14 cellular contexts compared by ENCODE assay signal in genomic region chr14:29236848-29237247, GRCh38.
DNase-seq lines count a peak whose midpoint lies in the region; ATAC-seq, FAIRE-seq and TF ChIP-seq lines count a peak whose summit lies in the region.
"Had no signal": no experiment of that assay in that cellular context is flagged by ENCODE, and none has a peak within 500 bp of the region (broad histone marks: within the 10 kb centered on the region; RNA-seq: fewer than 3 reads in every experiment).

No MANE protein-coding gene starts in this region.

- no peaks in the 10 kb centered on the region for H4K20me1 ChIP-seq in keratinocyte (ENCODE audit: control insufficient read depth, extremely low read depth, insufficient read depth, low read length)
- H4K20me1 ChIP-seq: BLaER1 had no signal

- no peaks in the 10 kb centered on the region for H3K4me1 ChIP-seq in keratinocyte (ENCODE audit: control insufficient read depth, extremely low read depth, insufficient read depth, low read length)
- H3K4me1 ChIP-seq in mucosa of descending colon (ENCODE audit: low read depth): no peaks in the 10 kb centered on the region
- H3K4me1 ChIP-seq: adrenal gland, BLaER1 had no signal

- H3K79me2 ChIP-seq in keratinocyte (ENCODE audit: control insufficient read depth, insufficient read depth, low read length): no peaks in the 10 kb centered on the region

- no peak overlapping the region for H3K4me3 ChIP-seq in keratinocyte (ENCODE audit: control insufficient read depth in 2 of 3, extremely low read depth in 1 of 3, insufficient read depth in 2 of 3, low read depth in 1 of 3, low read length in 3 of 3)
- H3K4me3 ChIP-seq in mucosa of descending colon: no peak overlapping the region
- H3K4me3 ChIP-seq: adrenal gland, BLaER1, lung had no signal

- no peak for TF ChIP-seq CTCF in keratinocyte (optimal IDR thresholded peaks at IDR 0.05 in 1 of 3, IDR thresholded peaks at IDR 0.05 in 1 of 3, conservative IDR thresholded peaks at IDR 0.05 in 1 of 3; ENCODE audit: extremely low read depth in 1 of 3, insufficient read depth in 2 of 3, low read length in 3 of 3)
- no peak for TF ChIP-seq CTCF in mucosa of descending colon (IDR thresholded peaks at IDR 0.05)

- peak; percentile 23 for FAIRE-seq in keratinocyte (lab: Jason Lieb, UNC)

- dilution Hi-C loops in keratinocyte (cut with MboI; ENCODE audit: extremely low pct_ligation_motif_present, low sequenced_read_pairs): no loop called here

- intact Hi-C loops in mucosa of descending colon (cut with DNase I, micrococcal nuclease): no loop called here

- H3K9me1 ChIP-seq in keratinocyte (ENCODE audit: control insufficient read depth, extremely low read depth, insufficient read depth, low read length): no peaks in the 10 kb centered on the region

- H3K9me3 ChIP-seq in keratinocyte (ENCODE audit: control insufficient read depth, low read depth, low read length): no peaks in the 10 kb centered on the region
- H3K9me3 ChIP-seq in mucosa of descending colon: no peaks in the 10 kb centered on the region
- H3K9me3 ChIP-seq: adrenal gland, BLaER1 had no signal

- H2AFZ ChIP-seq in keratinocyte (ENCODE audit: control insufficient read depth, low read length): no peak overlapping the region

- no peak overlapping the region for H3K4me2 ChIP-seq in keratinocyte (ENCODE audit: control insufficient read depth, extremely low read depth, insufficient read depth, low read depth, low read length)
- H3K4me2 ChIP-seq: BLaER1 had no signal

- H3K27me3 ChIP-seq in keratinocyte (ENCODE audit: control insufficient read depth, extremely low read depth, insufficient read depth, low read length): no peaks in the 10 kb centered on the region
- H3K27me3 ChIP-seq: adrenal gland, BLaER1 had no signal

- ATAC-seq in mucosa of descending colon (no peak), GM21367 (IDR thresholded peaks at IDR 0.05; ENCODE audit: unreplicated experiment) (no peak)

- H3K27ac ChIP-seq in keratinocyte (ENCODE audit: control insufficient read depth, insufficient read depth, low read length): no peak overlapping the region
- H3K27ac ChIP-seq: adrenal gland, BLaER1, WERI-Rb-1 had no signal

- DNase-seq in AG08395 (ENCODE audit: low spot score) (peak; percentile 33), HT1080 (ENCODE audit: low read depth) (peak; percentile 94), astrocyte of the hippocampus (ENCODE audit: low read depth, low spot score) (peak; percentile 77), keratinocyte (ENCODE audit: low read depth, low spot score) (no peak), mucosa of descending colon (no peak), activated T-cell treated with anti-CD3 and anti-CD28 coated beads for 4 hours (no peak), OCI-M2 (lab: John Stamatoyannopoulos, UW; ENCODE audit: unreplicated experiment) (no peak)
- DNase-seq: adrenal gland, MV-4-11, SHP77, WERI-Rb-1 had no signal

- no peak overlapping the region for H3K9ac ChIP-seq in keratinocyte (ENCODE audit: control insufficient read depth, extremely low read depth, insufficient read depth, low read length)
- H3K9ac ChIP-seq: BLaER1 had no signal

- H3K36me3 ChIP-seq in keratinocyte (ENCODE audit: control insufficient read depth in 2 of 2, extremely low read depth in 1 of 2, insufficient read depth in 2 of 2, low read length in 2 of 2) (no peaks in the 10 kb centered on the region), mucosa of descending colon (ENCODE audit: low read depth) (no peaks in the 10 kb centered on the region)
- H3K36me3 ChIP-seq: adrenal gland, BLaER1, WERI-Rb-1 had no signal

Comparison
In these comparisons a context has a peak if more than half of its experiments do, and no peak if none do; other contexts are left out.
1. DNase-seq: peak in AG08395 (single experiment), HT1080 (single experiment) and astrocyte of the hippocampus (single experiment); none in keratinocyte (single experiment), mucosa of descending colon (0 of 3), activated T-cell treated with anti-CD3 and anti-CD28 coated beads for 4 hours (single experiment) and OCI-M2 (single experiment).